ENCODE assay signal across 1 cellular context in the genomic region with DNA sequence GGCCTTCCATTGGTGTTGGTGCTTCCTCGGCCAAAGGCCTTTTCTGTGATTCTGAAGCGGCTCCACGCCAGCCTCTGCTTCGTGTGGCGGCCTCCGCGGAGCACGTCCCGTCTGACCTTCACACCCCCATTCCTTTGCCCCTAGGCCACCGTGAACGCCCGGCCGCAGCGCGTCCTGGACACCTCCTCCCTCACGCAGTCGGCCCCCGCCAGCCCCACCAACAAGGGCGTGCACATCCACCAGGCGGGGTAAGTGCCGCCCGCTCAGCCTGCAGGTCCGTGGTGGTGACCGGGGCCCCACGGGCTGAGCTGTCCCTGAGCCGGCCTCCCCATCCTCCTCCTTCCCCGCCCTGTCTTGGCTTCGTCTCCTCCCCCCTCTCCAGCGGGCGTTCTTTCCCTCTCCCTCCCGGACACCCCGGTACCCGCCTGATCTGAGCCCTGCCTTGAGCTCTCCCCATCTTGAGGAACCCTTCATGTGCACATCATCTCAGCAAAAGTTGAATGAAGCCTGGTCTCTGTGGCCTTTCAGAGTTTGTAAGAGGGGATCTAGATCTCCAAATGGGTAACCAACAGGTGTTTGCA.
TF ChIP-seq lines count a peak whose summit lies in the region.

No MANE protein-coding gene starts in this region.

TF ChIP-seq in HEK293, 187 proteins besides CTCF, POLR2A, EP300 and RAD21 (continued from another document):
- TF ChIP-seq ZNF16 (tag by site-specific recombination; IDR thresholded peaks at IDR 0.05; ENCODE audit: low read depth) = no peak
- TF ChIP-seq ZNF785 (tag by site-specific recombination; IDR thresholded peaks at IDR 0.05) = no peak
- no peak for TF ChIP-seq ZNF433 (tag by site-specific recombination; IDR thresholded peaks at IDR 0.05; ENCODE audit: low read depth)
- TF ChIP-seq SCRT2 (tag by site-specific recombination; IDR thresholded peaks at IDR 0.05) = peak; percentile 67; the same call in 1 of the 2 replicates
- 0 out of 2 replicates have a peak, but pooled peaks have one; percentile 14 for TF ChIP-seq KLF1 (tag by site-specific recombination; IDR thresholded peaks at IDR 0.05)
- no peak for TF ChIP-seq ZNF202 (tag by site-specific recombination; IDR thresholded peaks at IDR 0.05; ENCODE audit: borderline replicate concordance)
- TF ChIP-seq, protein P1, sequence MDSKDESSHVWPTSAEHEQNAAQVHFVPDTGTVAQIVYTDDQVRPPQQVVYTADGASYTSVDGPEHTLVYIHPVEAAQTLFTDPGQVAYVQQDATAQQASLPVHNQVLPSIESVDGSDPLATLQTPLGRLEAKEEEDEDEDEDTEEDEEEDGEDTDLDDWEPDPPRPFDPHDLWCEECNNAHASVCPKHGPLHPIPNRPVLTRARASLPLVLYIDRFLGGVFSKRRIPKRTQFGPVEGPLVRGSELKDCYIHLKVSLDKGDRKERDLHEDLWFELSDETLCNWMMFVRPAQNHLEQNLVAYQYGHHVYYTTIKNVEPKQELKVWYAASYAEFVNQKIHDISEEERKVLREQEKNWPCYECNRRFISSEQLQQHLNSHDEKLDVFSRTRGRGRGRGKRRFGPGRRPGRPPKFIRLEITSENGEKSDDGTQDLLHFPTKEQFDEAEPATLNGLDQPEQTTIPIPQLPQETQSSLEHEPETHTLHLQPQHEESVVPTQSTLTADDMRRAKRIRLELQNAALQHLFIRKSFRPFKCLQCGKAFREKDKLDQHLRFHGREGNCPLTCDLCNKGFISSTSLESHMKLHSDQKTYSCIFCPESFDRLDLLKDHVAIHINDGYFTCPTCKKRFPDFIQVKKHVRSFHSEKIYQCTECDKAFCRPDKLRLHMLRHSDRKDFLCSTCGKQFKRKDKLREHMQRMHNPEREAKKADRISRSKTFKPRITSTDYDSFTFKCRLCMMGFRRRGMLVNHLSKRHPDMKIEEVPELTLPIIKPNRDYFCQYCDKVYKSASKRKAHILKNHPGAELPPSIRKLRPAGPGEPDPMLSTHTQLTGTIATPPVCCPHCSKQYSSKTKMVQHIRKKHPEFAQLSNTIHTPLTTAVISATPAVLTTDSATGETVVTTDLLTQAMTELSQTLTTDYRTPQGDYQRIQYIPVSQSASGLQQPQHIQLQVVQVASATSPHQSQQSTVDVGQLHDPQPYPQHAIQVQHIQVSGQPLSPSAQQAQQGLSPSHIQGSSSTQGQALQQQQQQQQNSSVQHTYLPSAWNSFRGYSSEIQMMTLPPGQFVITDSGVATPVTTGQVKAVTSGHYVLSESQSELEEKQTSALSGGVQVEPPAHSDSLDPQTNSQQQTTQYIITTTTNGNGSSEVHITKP (tag by site-specific recombination; IDR thresholded peaks at IDR 0.05) = no peak
- TF ChIP-seq ZNF473 (tag by site-specific recombination; IDR thresholded peaks at IDR 0.05) = no peak
